In genomic region chr11:97143463-97143862, GRCh38 we compare ENCODE assay signal across 25 cellular contexts.
"Had no signal": no experiment of that assay in that cellular context is flagged by ENCODE, and none has a peak within 500 bp of the region (broad histone marks: within the 10 kb centered on the region; RNA-seq: fewer than 3 reads in every experiment).

No MANE protein-coding gene starts in this region.

- H3K4me3 ChIP-seq: esophagus muscularis mucosa, gastroesophageal sphincter, heart left ventricle, hepatocyte, lung, neural progenitor cell, right lobe of liver, stomach, thyroid gland, vagina had no signal

- H3K4me1 Mint-ChIP-seq: memory B cell, neural progenitor cell had no signal

- H3K36me3 Mint-ChIP-seq: memory B cell, neural progenitor cell had no signal

- H3K27ac Mint-ChIP-seq: memory B cell; natural killer cell treated with Interleukin-12 subunit alpha and Interleukin-12 subunit beta and Interleukin-15 and Interleukin-18, amount 100 ng/mL, for 72 hours; neural progenitor cell; progenitor cell of endocrine pancreas had no signal

- H3K4me1 ChIP-seq: esophagus muscularis mucosa, foreskin keratinocyte, gastroesophageal sphincter, heart left ventricle, neural progenitor cell, parathyroid adenoma, right lobe of liver, stomach, thyroid gland, vagina had no signal

- H3K9me3 ChIP-seq: esophagus muscularis mucosa, right lobe of liver, thyroid gland, vagina had no signal

- H3K4me3 Mint-ChIP-seq: memory B cell; natural killer cell treated with Interleukin-12 subunit alpha and Interleukin-12 subunit beta and Interleukin-15 and Interleukin-18, amount 100 ng/mL, for 72 hours; neural progenitor cell had no signal

- H3K27me3 ChIP-seq: esophagus muscularis mucosa, foreskin keratinocyte, gastroesophageal sphincter, heart left ventricle, hepatocyte, neural progenitor cell, right lobe of liver, stomach, thyroid gland, vagina had no signal

- H3K27me3 Mint-ChIP-seq: memory B cell; natural killer cell treated with Interleukin-12 subunit alpha and Interleukin-12 subunit beta and Interleukin-15 and Interleukin-18, amount 100 ng/mL, for 72 hours; progenitor cell of endocrine pancreas had no signal

- ATAC-seq: foreskin keratinocyte; gastroesophageal sphincter; heart left ventricle; left lobe of liver; natural killer cell treated with Interleukin-12 subunit alpha and Interleukin-12 subunit beta and Interleukin-15 and Interleukin-18, amount 100 ng/mL, for 72 hours; right lobe of liver had no signal

- H3K27ac ChIP-seq: esophagus muscularis mucosa, foreskin keratinocyte, gastroesophageal sphincter, heart left ventricle, hepatocyte, neural progenitor cell, parathyroid adenoma, right lobe of liver, stomach, thyroid gland, vagina had no signal

- DNase-seq: dermis blood vessel endothelial cell; effector memory CD4-positive, alpha-beta T cell; foreskin keratinocyte; heart left ventricle; kidney; right lobe of liver; small intestine; stimulated activated CD4-positive, alpha-beta T cell treated with anti-CD3 and anti-CD28 coated beads, Interleukin-1b, Interleukin-23, amount 100 ng/mL, for 48 hours; stimulated activated CD4-positive, alpha-beta T cell treated with anti-CD3 and anti-CD28 coated beads, Interleukin-4, amount 100 ng/mL, for 1 hour; stimulated activated CD8-positive, alpha-beta memory T cell treated with anti-CD3 and anti-CD28 coated beads, Interleukin-4, amount 100 ng/mL, for 48 hours; stimulated activated naive CD4-positive, alpha-beta T cell treated with Interleukin-2 at 50 U/mL for 16 hours; stomach; thyroid gland; trophoblast cell had no signal

- H3K9me3 Mint-ChIP-seq: neural progenitor cell had no signal

- H3K36me3 ChIP-seq: esophagus muscularis mucosa, gastroesophageal sphincter, heart left ventricle, neural progenitor cell, right lobe of liver, stomach, thyroid gland, vagina had no signal
